ENCODE assay signal across 11 cellular contexts in genomic region chrX:115592997-115593734, GRCh38. TPM values are rescaled to one million over a fixed set of nuclear protein-coding genes. Genes with fewer than 3 reads are reported as not detected.
DNase-seq lines count a peak whose midpoint lies in the region; ATAC-seq, FAIRE-seq and TF ChIP-seq lines count a peak whose summit lies in the region.
"Had no signal": no experiment of that assay in that cellular context is flagged by ENCODE, and none has a peak within 500 bp of the region (broad histone marks: within the 10 kb centered on the region; RNA-seq: fewer than 3 reads in every experiment).

No MANE protein-coding gene starts in this region.

- H4K20me1 ChIP-seq in keratinocyte (ENCODE audit: control insufficient read depth, extremely low read depth, insufficient read depth, low read length): no peaks in the 10 kb centered on the region

- TF ChIP-seq CTCF in choroid plexus epithelial cell (conservative IDR thresholded peaks at IDR 0.05; ENCODE audit: low read depth, low read length): no peak
- no peak for TF ChIP-seq CTCF in keratinocyte (optimal IDR thresholded peaks at IDR 0.05 in 1 of 3, IDR thresholded peaks at IDR 0.05 in 1 of 3, conservative IDR thresholded peaks at IDR 0.05 in 1 of 3; ENCODE audit: extremely low read depth in 1 of 3, insufficient read depth in 2 of 3, low read length in 3 of 3)
- TF ChIP-seq CTCF in thyroid gland (IDR thresholded peaks at IDR 0.05): no peak

- H3K27ac ChIP-seq in keratinocyte (ENCODE audit: control insufficient read depth, insufficient read depth, low read length) (peak overlapping the region; percentile 79), thyroid gland (peak overlapping the region; percentile 61 to 82 (median 70))

- peak overlapping the region; percentile 84 for H3K4me2 ChIP-seq in keratinocyte (ENCODE audit: control insufficient read depth, extremely low read depth, insufficient read depth, low read depth, low read length)

- 4 to 8% methylated on average over 8 of the region's 8 CpGs for WGBS in thyroid gland, 2 donors

- dilution Hi-C loops in keratinocyte (cut with MboI; ENCODE audit: extremely low pct_ligation_motif_present, low sequenced_read_pairs): no loop called here

- H3K9ac ChIP-seq in keratinocyte (ENCODE audit: control insufficient read depth, extremely low read depth, insufficient read depth, low read length): peak overlapping the region; percentile 78

- no peak for ATAC-seq in GM18505 (IDR thresholded peaks at IDR 0.05; ENCODE audit: unreplicated experiment)
- ATAC-seq: activated CD8-positive, alpha-beta T cell treated with anti-CD3 and anti-CD28 coated beads for 36 hours; stimulated activated naive B cell treated with anti-CD40 and anti-IgM and Interleukin-4, amounts not matched to agents 10 μg/mL and 1 μg/mL and 100 μg/mL, for 72 hours had no signal

- H3K9me1 ChIP-seq in keratinocyte (ENCODE audit: control insufficient read depth, extremely low read depth, insufficient read depth, low read length): no peaks in the 10 kb centered on the region

- H3K4me3 ChIP-seq in choroid plexus epithelial cell (ENCODE audit: low read depth, low read length) (peak overlapping the region; percentile 48), keratinocyte (ENCODE audit: control insufficient read depth in 2 of 3, extremely low read depth in 1 of 3, insufficient read depth in 2 of 3, low read depth in 1 of 3, low read length in 3 of 3) (peak overlapping the region; percentile 38 to 81 (median 74)), thyroid gland (replicated peaks in 1 of 3) (peak overlapping the region in 1 of 3 donors; percentile 42)

- H3K27me3 ChIP-seq in keratinocyte (ENCODE audit: control insufficient read depth, extremely low read depth, insufficient read depth, low read length) (no peaks in the 10 kb centered on the region), thyroid gland (no peaks in the 10 kb centered on the region)

- TF ChIP-seq POLR2A in thyroid gland (IDR thresholded peaks at IDR 0.05): peak in 1 of 2 donors; percentile 64
- no peak for TF ChIP-seq POLR2A in GM18505 (IDR thresholded peaks at IDR 0.05; ENCODE audit: borderline replicate concordance, extremely low read depth, insufficient read depth, insufficient read length)

- DNase-seq in LHCN-M2 (ENCODE audit: low read depth) (peak; percentile 46), choroid plexus epithelial cell (ENCODE audit: low read depth) (peak; percentile 74), keratinocyte (ENCODE audit: low read depth, low spot score) (no peak), thyroid gland (peak; percentile 35 to 37), dedifferentiated amniotic fluid mesenchymal stem cell (ENCODE audit: extremely low spot score) (no peak), SHP77 treated with DMSO at 0.1 percent for 48 hours (lab: John Stamatoyannopoulos, UW) (no peak)
- DNase-seq: activated CD8-positive, alpha-beta T cell treated with anti-CD3 and anti-CD28 coated beads for 36 hours; NCI-H2029 treated with DMSO at 0.1 percent for 48 hours; RPMI8226; stimulated activated naive B cell treated with anti-CD40 and anti-IgM and Interleukin-4, amounts not matched to agents 10 μg/mL and 1 μg/mL and 100 μg/mL, for 72 hours had no signal

- H3K9me3 ChIP-seq in keratinocyte (ENCODE audit: control insufficient read depth, low read depth, low read length) (no peaks in the 10 kb centered on the region), thyroid gland (no peaks in the 10 kb centered on the region)

- peak; percentile 69 for FAIRE-seq in keratinocyte (lab: Jason Lieb, UNC)

- H3K36me3 ChIP-seq in keratinocyte (ENCODE audit: control insufficient read depth in 2 of 2, extremely low read depth in 1 of 2, insufficient read depth in 2 of 2, low read length in 2 of 2): no peaks in the 10 kb centered on the region
- H3K36me3 ChIP-seq in thyroid gland: no peaks in the 10 kb centered on the region

- peaks cover 36% of the 10 kb centered on the region for H3K4me1 ChIP-seq in keratinocyte (ENCODE audit: control insufficient read depth, extremely low read depth, insufficient read depth, low read length)
- H3K4me1 ChIP-seq in thyroid gland: peaks cover 9 to 13% of the 10 kb centered on the region in 2 donors

- peaks cover 55% of the 10 kb centered on the region for H3K79me2 ChIP-seq in keratinocyte (ENCODE audit: control insufficient read depth, insufficient read depth, low read length)

- no peak overlapping the region for H2AFZ ChIP-seq in keratinocyte (ENCODE audit: control insufficient read depth, low read length)

- intact Hi-C loops in thyroid gland (cut with DNase I): no loop called here

RNA-seq across cellular contexts. Expression of gene PLS3, which starts 32.2 kb away (rescaled TPM):
- total RNA-seq in LHCN-M2 (2014; rRNA removed): 108 and 124 TPM in 2 replicates
- 61.9 TPM for polyA plus RNA-seq in LHCN-M2 (2012)
- 278 to 457 TPM (median 317 TPM) in 3 replicates for polyA plus RNA-seq in keratinocyte
- 370 TPM for polyA plus RNA-seq in keratinocyte (2011; ENCODE audit: low read depth)
- polyA plus RNA-seq in keratinocyte (2011; cell fraction: cytosol; rRNA removed): 248 and 484 TPM in 2 replicates
- 341 and 411 TPM in 2 replicates for polyA plus RNA-seq in keratinocyte (2011; cell fraction: nucleus; rRNA removed)
- polyA plus RNA-seq in keratinocyte (2012; ENCODE audit: low replicate concordance): 267 and 275 TPM in 2 replicates
- 65.0 to 439 TPM (median 288 TPM) in 3 replicates for polyA minus RNA-seq in keratinocyte
- 206 TPM for polyA minus RNA-seq in keratinocyte (2011; cell fraction: cytosol; rRNA and poly(A)+ RNA removed)
- 210 and 409 TPM in 2 replicates for polyA minus RNA-seq in keratinocyte (2011; cell fraction: nucleus; rRNA and poly(A)+ RNA removed)
- total RNA-seq in thyroid gland: 100 to 1,000 TPM; 238 to 366 (median 300) TPM

Comparison
In these comparisons a context has a peak if more than half of its experiments do, and no peak if none do; other contexts are left out.
1. DNase-seq: peak in LHCN-M2 (single experiment), choroid plexus epithelial cell (single experiment) and thyroid gland (2 of 2); none in keratinocyte (single experiment), dedifferentiated amniotic fluid mesenchymal stem cell (single experiment) and SHP77 treated with DMSO at 0.1 percent for 48 hours (single experiment).